ENCODE assay signal across 8 cellular contexts in genomic region chr16:3880623-3881498, GRCh38. TPM values are rescaled to one million over a fixed set of nuclear protein-coding genes. Genes with fewer than 3 reads are reported as not detected.
DNase-seq lines count a peak whose midpoint lies in the region; ATAC-seq lines count a peak whose summit lies in the region.

Gene CREBBP, minus strand, starts transcription at chr16:3880713. Its CDS starts 797 bp downstream, at chr16:3879916.

- H3K4me3 ChIP-seq in CD4-positive, alpha-beta memory T cell (ENCODE audit: low read length in 2 of 2), result peak within 1 kb of the TSS; percentile 58 to 74

- ATAC-seq in GM19467 (IDR thresholded peaks at IDR 0.05; ENCODE audit: unreplicated experiment), result peak; percentile 70
- ATAC-seq in effector memory CD8-positive, alpha-beta T cell (replicated peaks), result peak; percentile 82
- peak; percentile 85 for ATAC-seq in memory B cell (ENCODE audit: low read depth)

- peak within 1 kb of the TSS; percentile 71 for H3K27ac ChIP-seq in CD4-positive, alpha-beta memory T cell (ENCODE audit: low read depth, low read length)

- no peaks in the 10 kb centered on the region for H3K9me3 ChIP-seq in CD4-positive, alpha-beta memory T cell (ENCODE audit: control insufficient read depth in 1 of 2, low read length in 2 of 2)

- no peaks in the 10 kb centered on the region for H3K36me3 ChIP-seq in CD4-positive, alpha-beta memory T cell (ENCODE audit: insufficient read depth, low read length)

- H3K27ac Mint-ChIP-seq in CD4-positive, alpha-beta memory T cell, result peak within 1 kb of the TSS; percentile 87 to 95 (median 93)
- H3K27ac Mint-ChIP-seq in effector memory CD8-positive, alpha-beta T cell, result peak within 1 kb of the TSS; percentile 67 to 91
- peak within 1 kb of the TSS; percentile 41 for H3K27ac Mint-ChIP-seq in memory B cell

- DNase-seq in CD4-positive, alpha-beta memory T cell, result peak; percentile 81 to 91 (median 87)
- DNase-seq in HT-29 (ENCODE audit: low spot score) (peak; percentile 81), NOMO-1 (lab: John Stamatoyannopoulos, UW; ENCODE audit: unreplicated experiment in 2 of 2) (peak; percentile 79 to 91), memory B cell (ENCODE audit: low spot score in 2 of 2) (peak; percentile 83 to 87)
- DNase-seq in effector memory CD8-positive, alpha-beta T cell, result peak; percentile 79 to 89 (median 87)
- peak; percentile 71 for DNase-seq in stimulated activated CD8-positive, alpha-beta memory T cell treated with anti-CD3 and anti-CD28 coated beads, Interleukin-12 subunit alpha, Interleukin-12 subunit beta, amount 100 ng/mL, for 1 hour (ENCODE audit: low read depth)

- no peaks in the 10 kb centered on the region for H3K27me3 ChIP-seq in CD4-positive, alpha-beta memory T cell (ENCODE audit: insufficient read depth, low read length)

- peaks cover 0 to 2% (median 0%) of the 10 kb centered on the region in 8 donors for H3K9me3 Mint-ChIP-seq in CD4-positive, alpha-beta memory T cell
- H3K9me3 Mint-ChIP-seq in effector memory CD8-positive, alpha-beta T cell, result no peaks in the 10 kb centered on the region
- no peaks in the 10 kb centered on the region for H3K9me3 Mint-ChIP-seq in memory B cell

- intact Hi-C loops in CD4-positive, alpha-beta memory T cell (cut with micrococcal nuclease), result loop anchor here (1.0 to 2.0 kb wide), 4 partner anchors 92 to 373 kb away; partner anchors contain the start of gene TRAP1

- peaks cover 43% of the 10 kb centered on the region for H3K4me1 ChIP-seq in CD4-positive, alpha-beta memory T cell (ENCODE audit: insufficient read depth, low read length)

- H3K27me3 Mint-ChIP-seq in CD4-positive, alpha-beta memory T cell, result peaks cover 3 to 5% of the 10 kb centered on the region in 2 donors
- H3K27me3 Mint-ChIP-seq in effector memory CD8-positive, alpha-beta T cell, result peaks cover 0 to 25% of the 10 kb centered on the region in 2 donors
- peaks cover 2% of the 10 kb centered on the region for H3K27me3 Mint-ChIP-seq in memory B cell

- CTCF ChIA-PET in CD4-positive, alpha-beta memory T cell (lab: Charles Lee; ENCODE audit: partially characterized antibody), result no interaction called here
- CTCF ChIA-PET in activated CD8-positive, alpha-beta memory T cell treated with anti-CD3 and anti-CD28 coated beads for 36 hours (lab: Charles Lee), result interaction anchor here (0.5 kb wide), 1 partner anchor 527 kb away, joined by 3 read pairs; no protein-coding TSS in a partner anchor

- H3K4me1 Mint-ChIP-seq in CD4-positive, alpha-beta memory T cell, result peaks cover 31 to 46% (median 37%) of the 10 kb centered on the region in 4 donors
- H3K4me1 Mint-ChIP-seq in effector memory CD8-positive, alpha-beta T cell (ENCODE audit: low read depth in 2 of 2), result peaks cover 37 to 43% of the 10 kb centered on the region in 2 donors
- peaks cover 31% of the 10 kb centered on the region for H3K4me1 Mint-ChIP-seq in memory B cell

- H3K36me3 Mint-ChIP-seq in CD4-positive, alpha-beta memory T cell, result peaks cover 6 to 30% of the 10 kb centered on the region in 2 donors
- peaks cover 33% of the 10 kb centered on the region for H3K36me3 Mint-ChIP-seq in effector memory CD8-positive, alpha-beta T cell (ENCODE audit: insufficient read depth)
- H3K36me3 Mint-ChIP-seq in memory B cell, result peaks cover 8% of the 10 kb centered on the region

- POLR2A ChIA-PET in CD4-positive, alpha-beta memory T cell (lab: Charles Lee; ENCODE audit: partially characterized antibody), result interaction anchor here (0.7 to 1.5 kb wide), 6 partner anchors 9 to 391 kb away, joined by 3 to 6 read pairs (median 4); partner anchors contain the start of gene TRAP1
- POLR2A ChIA-PET in activated CD8-positive, alpha-beta memory T cell treated with anti-CD3 and anti-CD28 coated beads for 36 hours (lab: Charles Lee), result interaction anchor here (0.6 to 1.1 kb wide), 4 partner anchors 26 to 750 kb away, joined by 4 to 6 read pairs (median 5); partner anchors contain the start of gene TFAP4

- H3K4me3 Mint-ChIP-seq in CD4-positive, alpha-beta memory T cell, result peak within 1 kb of the TSS; percentile 85 to 98 (median 92)
- H3K4me3 Mint-ChIP-seq in effector memory CD8-positive, alpha-beta T cell, result peak within 1 kb of the TSS; percentile 86 to 87
- H3K4me3 Mint-ChIP-seq in memory B cell, result peak within 1 kb of the TSS; percentile 89

RNA-seq across cellular contexts. Expression of gene CREBBP, which starts in this region (rescaled TPM):
- 100 to 1,000 TPM; 119 to 133 TPM for total RNA-seq in CD4-positive, alpha-beta memory T cell
- 10 to 100 TPM in 1 of 2 donors, under 1 TPM in 1; 0.60 to 17.9 TPM for polyA plus RNA-seq in CD4-positive, alpha-beta memory T cell
- 19.3 and 25.8 TPM in 2 replicates for total RNA-seq in HT-29 (2014; rRNA removed; shearing (Covaris generic))
- 10 to 100 TPM; 31.6 to 31.9 TPM for total RNA-seq in activated CD8-positive, alpha-beta memory T cell treated with anti-CD3 and anti-CD28 coated beads for 36 hours

Comparison
In these comparisons a context has a peak if more than half of its experiments do, and no peak if none do; other contexts are left out.
1. Peak in every context shown above with its lines: DNase-seq, ATAC-seq, H3K4me3 ChIP-seq and H3K27ac ChIP-seq.
2. H3K27ac Mint-ChIP-seq: peak in every context shown above with its lines; median percentile 93 in CD4-positive, alpha-beta memory T cell; 79 in effector memory CD8-positive, alpha-beta T cell; 41 in memory B cell.